ENCODE assay signal across 8 cellular contexts in genomic region chr2:238684362-238685326, GRCh38.
DNase-seq lines count a peak whose midpoint lies in the region; ATAC-seq and TF ChIP-seq lines count a peak whose summit lies in the region.

No MANE protein-coding gene starts in this region.

- no peaks in the 10 kb centered on the region for H3K36me3 ChIP-seq in esophagus squamous epithelium
- H3K36me3 ChIP-seq in psoas muscle (ENCODE audit: insufficient read depth in 1 of 2, low read depth in 1 of 2) = no peaks in the 10 kb centered on the region

- DNase-seq in DMS53 (lab: John Stamatoyannopoulos, UW) (peak; percentile 65), esophagus squamous epithelium (lab: John Stamatoyannopoulos, UW) (no peak), psoas muscle (peak; percentile 62 to 76), posterior cingulate gyrus (no peak), DMS114 treated with DMSO at 0.1 percent for 48 hours (lab: John Stamatoyannopoulos, UW; ENCODE audit: unreplicated experiment) (no peak)

- no peak for TF ChIP-seq CTCF in esophagus squamous epithelium (IDR thresholded peaks at IDR 0.05)
- no peak for TF ChIP-seq CTCF in psoas muscle (IDR thresholded peaks at IDR 0.05)

- H3K4me3 ChIP-seq in esophagus squamous epithelium (no peak overlapping the region), psoas muscle (no peak overlapping the region)

- intact Hi-C loops in esophagus squamous epithelium (cut with DNase I) (no loop called here), psoas muscle (cut with DNase I) (no loop called here), posterior cingulate gyrus (cut with DNase I) (no loop called here)

- no peaks in the 10 kb centered on the region for H3K9me3 ChIP-seq in esophagus squamous epithelium
- no peaks in the 10 kb centered on the region for H3K9me3 ChIP-seq in psoas muscle

- WGBS in esophagus squamous epithelium, 2 donors = 14% methylated on average over 8 of the region's 8 CpGs
- WGBS in psoas muscle, 3 donors = 38 to 68% (median 49%) methylated on average over 8 of the region's 8 CpGs

- H3K27ac ChIP-seq in esophagus squamous epithelium (peak overlapping the region; percentile 48 to 82 (median 74)), psoas muscle (no peak overlapping the region)

- no peak for TF ChIP-seq POLR2A in esophagus squamous epithelium (IDR thresholded peaks at IDR 0.05)

- H3K27me3 ChIP-seq in esophagus squamous epithelium (no peaks in the 10 kb centered on the region), psoas muscle (ENCODE audit: insufficient read depth in 3 of 3, low read length in 2 of 3) (no peaks in the 10 kb centered on the region)

- H3K4me1 ChIP-seq in esophagus squamous epithelium (peaks cover 10 to 21% (median 12%) of the 10 kb centered on the region in 3 donors), psoas muscle (no peaks in the 10 kb centered on the region)

- ATAC-seq in psoas muscle (peak; percentile 59 to 91 (median 80)), GM21786 (IDR thresholded peaks at IDR 0.05; ENCODE audit: unreplicated experiment) (no peak), HG03457 (IDR thresholded peaks at IDR 0.05; ENCODE audit: unreplicated experiment) (no peak)

TF ChIP-seq in PFSK-1, 5 proteins besides CTCF, POLR2A, EP300 and RAD21:
- TF ChIP-seq TAF1 (IDR thresholded peaks at IDR 0.05; ENCODE audit: borderline replicate concordance, insufficient read depth, low read length) = peak; percentile 28; the same call in 1 of the 2 replicates
- no peak for TF ChIP-seq POLR2AphosphoS5 (IDR thresholded peaks at IDR 0.05; ENCODE audit: low read depth, low read length)
TF ChIP-seq in PFSK-1: peak in this region for 1.

Comparison
In these comparisons a context has a peak if more than half of its experiments do, and no peak if none do; other contexts are left out.
1. DNase-seq: peak in DMS53 (single experiment) and psoas muscle (2 of 2); none in esophagus squamous epithelium (single experiment), posterior cingulate gyrus (0 of 10) and DMS114 treated with DMSO at 0.1 percent for 48 hours (single experiment).
2. ATAC-seq: peak in psoas muscle (4 of 4); none in GM21786 (single experiment) and HG03457 (single experiment).